1 cellular context compared by ENCODE assay signal in genomic region chr15:70197318-70197944, GRCh38.
TF ChIP-seq lines count a peak whose summit lies in the region.

No MANE protein-coding gene starts in this region.

TF ChIP-seq in GM12878, 131 proteins besides CTCF, POLR2A, EP300 and RAD21 (continued from another document):
- TF ChIP-seq CUX1 (IDR thresholded peaks at IDR 0.05; ENCODE audit: insufficient replicate concordance, low read depth, low read length) (no peak), SREBF1 (IDR thresholded peaks at IDR 0.05; ENCODE audit: low read length) (no peak), TAF1 (IDR thresholded peaks at IDR 0.05; ENCODE audit: borderline replicate concordance, low read depth, low read length) (no peak), ZBTB11 (CRISPR knock-in tag; IDR thresholded peaks at IDR 0.05) (no peak), JUND (IDR thresholded peaks at IDR 0.05; ENCODE audit: low read depth, low read length) (no peak), IRF3 (IDR thresholded peaks at IDR 0.05) (no peak), ZNF217 (IDR thresholded peaks at IDR 0.05) (no peak), USF2 (IDR thresholded peaks at IDR 0.05; ENCODE audit: borderline replicate concordance, low read depth, low read length) (no peak), CHD1 (IDR thresholded peaks at IDR 0.05; ENCODE audit: low read depth, low read length) (no peak)
